24 cellular contexts compared by ENCODE assay signal in genomic region chr4:24274401-24275035, GRCh38.
A peak's percentile ranks its signal among the peaks of the same experiment; 100 is the strongest.
DNase-seq lines count a peak whose midpoint lies in the region; ATAC-seq, FAIRE-seq and TF ChIP-seq lines count a peak whose summit lies in the region.
"Had no signal": no experiment of that assay in that cellular context is flagged by ENCODE, and none has a peak within 500 bp of the region (broad histone marks: within the 10 kb centered on the region; RNA-seq: fewer than 3 reads in every experiment).

No MANE protein-coding gene starts in this region.

- DNase-seq in GM23338 (ENCODE audit: low spot score): no peak
- peak; percentile 90 for DNase-seq in astrocyte (ENCODE audit: low read depth)
- peak; percentile 77 for DNase-seq in fibroblast of gingiva (ENCODE audit: low read depth)
- DNase-seq in skeletal muscle cell (ENCODE audit: low read depth): peak; percentile 63
- DNase-seq in caudate nucleus (lab: John Stamatoyannopoulos, UW): no peak
- DNase-seq in activated naive CD4-positive, alpha-beta T cell treated with anti-CD3 and anti-CD28 coated beads, Interleukin-2, amount 50 U/mL, for 16 hours: no peak
- no peak for DNase-seq in immature natural killer cell
- DNase-seq: activated B cell treated with CpG ODN at 0.5 μM for 24 hours; activated CD4-positive, alpha-beta T cell treated with anti-CD3 and anti-CD28 coated beads, Interleukin-2, amount 50 U/mL, for 4 hours; activated CD8-positive, alpha-beta memory T cell treated with anti-CD3 and anti-CD28 coated beads, Interleukin-2, amount 50 U/mL, for 4 hours; activated naive CD8-positive, alpha-beta T cell treated with anti-CD3 and anti-CD28 coated beads, Interleukin-2, amount 50 U/mL, for 24 hours; CD4-positive, alpha-beta T cell; MM.1S; NCI-H1436 treated with DMSO at 0.1 percent for 48 hours; NCI-H69; stimulated activated CD4-positive, alpha-beta T cell treated with anti-CD3 and anti-CD28 coated beads, Interleukin-2, amount 100 ng/mL, for 48 hours; stimulated activated naive B cell treated with anti-CD40 and anti-IgM and Interleukin-4, amounts not matched to agents 10 μg/mL and 1 μg/mL and 100 μg/mL, for 72 hours; T-helper 9 cell had no signal

- no peaks in the 10 kb centered on the region for H3F3A ChIP-seq in GM23338 (replicated peaks; ENCODE audit: low read depth)

- no peaks in the 10 kb centered on the region for H4K20me1 ChIP-seq in GM23338 (replicated peaks; ENCODE audit: insufficient read depth)
- H4K20me1 ChIP-seq in astrocyte (ENCODE audit: insufficient read depth, low read length): no peaks in the 10 kb centered on the region

- H3K27ac Mint-ChIP-seq in GM23338: no peak overlapping the region
- no peak overlapping the region for H3K27ac Mint-ChIP-seq in astrocyte (ENCODE audit: unreplicated experiment)
- no peak overlapping the region for H3K27ac Mint-ChIP-seq in immature natural killer cell
- H3K27ac Mint-ChIP-seq: activated B cell treated with CpG ODN at 0.5 μM for 24 hours; activated naive CD8-positive, alpha-beta T cell treated with anti-CD3 and anti-CD28 coated beads, Interleukin-2, amount 50 U/mL, for 24 hours; activated T-helper 2 cell treated with anti-CD3 and anti-CD28 coated beads, Interferon-gamma antibody, Interleukin-2, Interleukin-4, amounts not matched to agents 10 μg/mL and 5 μg/mL and 100 μg/mL, durations not matched to agents 14 hours and 24 hours and 36 hours; CD4-positive, alpha-beta T cell; stimulated activated naive B cell treated with anti-CD40 and anti-IgM and Interleukin-4, amounts not matched to agents 10 μg/mL and 1 μg/mL and 100 μg/mL, for 72 hours had no signal

- peak overlapping the region; percentile 17; the same call in 1 of the 2 replicates for H2AFZ ChIP-seq in GM23338
- H2AFZ ChIP-seq in astrocyte (ENCODE audit: low read depth, low read length): peak overlapping the region; percentile 8

- H3K27me3 Mint-ChIP-seq in GM23338 (ENCODE audit: insufficient read depth, low read depth, poor library complexity) (no peaks in the 10 kb centered on the region), astrocyte (ENCODE audit: low read depth, unreplicated experiment) (peaks cover 3% of the 10 kb centered on the region), immature natural killer cell (ENCODE audit: low read depth in 3 of 3) (peaks cover 0 to 4% (median 2%) of the 10 kb centered on the region in 3 donors)
- H3K27me3 Mint-ChIP-seq: activated B cell treated with CpG ODN at 0.5 μM for 24 hours had no signal

- no peak overlapping the region for H3K4me3 Mint-ChIP-seq in GM23338
- no peak overlapping the region for H3K4me3 Mint-ChIP-seq in astrocyte (ENCODE audit: unreplicated experiment)
- no peak overlapping the region for H3K4me3 Mint-ChIP-seq in immature natural killer cell
- H3K4me3 Mint-ChIP-seq: activated B cell treated with CpG ODN at 0.5 μM for 24 hours; activated naive CD8-positive, alpha-beta T cell treated with anti-CD3 and anti-CD28 coated beads, Interleukin-2, amount 50 U/mL, for 24 hours; CD4-positive, alpha-beta T cell; stimulated activated naive B cell treated with anti-CD40 and anti-IgM and Interleukin-4, amounts not matched to agents 10 μg/mL and 1 μg/mL and 100 μg/mL, for 72 hours had no signal

- H3K4me1 Mint-ChIP-seq in GM23338: peaks cover 8% of the 10 kb centered on the region
- peaks cover 14% of the 10 kb centered on the region for H3K4me1 Mint-ChIP-seq in astrocyte (ENCODE audit: low read depth, unreplicated experiment)
- no peaks in the 10 kb centered on the region for H3K4me1 Mint-ChIP-seq in immature natural killer cell
- H3K4me1 Mint-ChIP-seq: activated B cell treated with CpG ODN at 0.5 μM for 24 hours; activated naive CD8-positive, alpha-beta T cell treated with anti-CD3 and anti-CD28 coated beads, Interleukin-2, amount 50 U/mL, for 24 hours; stimulated activated naive B cell treated with anti-CD40 and anti-IgM and Interleukin-4, amounts not matched to agents 10 μg/mL and 1 μg/mL and 100 μg/mL, for 72 hours had no signal

- H3K4me2 ChIP-seq in GM23338 (no peak overlapping the region), astrocyte (ENCODE audit: low read length) (peak overlapping the region; percentile 39)

- no peaks in the 10 kb centered on the region for H3K9me3 ChIP-seq in astrocyte (ENCODE audit: insufficient read depth, low read depth, low read length)
- H3K9me3 ChIP-seq: thoracic aorta had no signal

- no peak overlapping the region for H3K27ac ChIP-seq in GM23338 (ENCODE audit: low read depth)
- H3K27ac ChIP-seq in astrocyte (ENCODE audit: low read depth, low read length): peak overlapping the region; percentile 30
- H3K27ac ChIP-seq in caudate nucleus (ENCODE audit: low read depth, low read length): no peak overlapping the region
- H3K27ac ChIP-seq: cardiac muscle cell, thoracic aorta had no signal

- H3K9me2 ChIP-seq in GM23338 (ENCODE audit: insufficient read depth): peaks cover 6% of the 10 kb centered on the region; the same call in 1 of the 2 replicates

- no peaks in the 10 kb centered on the region for H3K36me3 ChIP-seq in GM23338 (ENCODE audit: insufficient read depth)
- no peaks in the 10 kb centered on the region for H3K36me3 ChIP-seq in astrocyte (ENCODE audit: insufficient read depth, low read length)
- H3K36me3 ChIP-seq: cardiac muscle cell, thoracic aorta had no signal

- H3K4me3 ChIP-seq in GM23338 (no peak overlapping the region), astrocyte (ENCODE audit: insufficient read depth, low read depth, low read length) (no peak overlapping the region), skeletal muscle cell (ENCODE audit: low read depth, low read length) (no peak overlapping the region)
- H3K4me3 ChIP-seq: cardiac muscle cell, lung, thoracic aorta had no signal

- H3K27me3 ChIP-seq in GM23338 (ENCODE audit: insufficient read depth) (no peaks in the 10 kb centered on the region), astrocyte (ENCODE audit: insufficient read depth, low read length) (no peaks in the 10 kb centered on the region)
- H3K27me3 ChIP-seq: cardiac muscle cell had no signal

- H3K9ac ChIP-seq in astrocyte (ENCODE audit: low read length): no peak overlapping the region

- FAIRE-seq in astrocyte (lab: Jason Lieb, UNC): no peak
- FAIRE-seq: endothelial cell of umbilical vein had no signal

- H3K9me3 Mint-ChIP-seq in GM23338 (no peaks in the 10 kb centered on the region), astrocyte (ENCODE audit: unreplicated experiment) (peaks cover 2% of the 10 kb centered on the region), immature natural killer cell (peaks cover 2 to 15% (median 5%) of the 10 kb centered on the region in 6 donors)
- H3K9me3 Mint-ChIP-seq: activated B cell treated with CpG ODN at 0.5 μM for 24 hours; activated naive CD8-positive, alpha-beta T cell treated with anti-CD3 and anti-CD28 coated beads, Interleukin-2, amount 50 U/mL, for 24 hours; activated T-helper 2 cell treated with anti-CD3 and anti-CD28 coated beads, Interferon-gamma antibody, Interleukin-2, Interleukin-4, amounts not matched to agents 10 μg/mL and 5 μg/mL and 100 μg/mL, durations not matched to agents 14 hours and 24 hours and 36 hours; CD4-positive, alpha-beta T cell had no signal

- ATAC-seq in GM23338 (no peak), GM18870 (IDR thresholded peaks at IDR 0.05; ENCODE audit: unreplicated experiment) (no peak)
- ATAC-seq: activated naive CD8-positive, alpha-beta T cell treated with anti-CD3 and anti-CD28 coated beads, Interleukin-2, amount 50 U/mL, for 24 hours; stimulated activated naive B cell treated with anti-CD40 and anti-IgM and Interleukin-4, amounts not matched to agents 10 μg/mL and 1 μg/mL and 100 μg/mL, for 72 hours had no signal

- H3K4me1 ChIP-seq in GM23338 (ENCODE audit: insufficient read depth) (peaks cover 13% of the 10 kb centered on the region; the same call in 1 of the 2 replicates), astrocyte (ENCODE audit: insufficient read depth, low read length) (peaks cover 7% of the 10 kb centered on the region)

- no peak for TF ChIP-seq CTCF in GM23338 (conservative IDR thresholded peaks at IDR 0.05; ENCODE audit: low read depth in 2 of 2)
- no peak for TF ChIP-seq CTCF in astrocyte (IDR thresholded peaks at IDR 0.05; ENCODE audit: insufficient read depth, low read depth, low read length)

- H3K79me2 ChIP-seq in GM23338 (replicated peaks; ENCODE audit: insufficient read depth) (no peaks in the 10 kb centered on the region), astrocyte (ENCODE audit: insufficient read depth, low read length) (no peaks in the 10 kb centered on the region)

- H3K36me3 Mint-ChIP-seq in GM23338 (ENCODE audit: low read depth) (no peaks in the 10 kb centered on the region), astrocyte (ENCODE audit: low read depth, unreplicated experiment) (no peaks in the 10 kb centered on the region), immature natural killer cell (no peaks in the 10 kb centered on the region)
- H3K36me3 Mint-ChIP-seq: stimulated activated naive B cell treated with anti-CD40 and anti-IgM and Interleukin-4, amounts not matched to agents 10 μg/mL and 1 μg/mL and 100 μg/mL, for 72 hours had no signal

TF ChIP-seq in GM23338, 12 proteins besides CTCF, POLR2A, EP300 and RAD21 (continues in another document):
- no peak for TF ChIP-seq POLR2AphosphoS5 (IDR thresholded peaks at IDR 0.05; ENCODE audit: low read depth)
- TF ChIP-seq CREB1 (CRISPR knock-in tag; IDR thresholded peaks at IDR 0.05; ENCODE audit: low read depth): no peak

Comparison
In these comparisons a context has a peak if more than half of its experiments do, and no peak if none do; other contexts are left out.
1. DNase-seq: peak in astrocyte (single experiment), fibroblast of gingiva (single experiment) and skeletal muscle cell (single experiment); none in GM23338 (single experiment), caudate nucleus (0 of 61), activated naive CD4-positive, alpha-beta T cell treated with anti-CD3 and anti-CD28 coated beads, Interleukin-2, amount 50 U/mL, for 16 hours (single experiment) and immature natural killer cell (0 of 3).